ENCODE assay signal across 18 cellular contexts in genomic region chr16:26442333-26442732, GRCh38.
"Had no signal": no experiment of that assay in that cellular context is flagged by ENCODE, and none has a peak within 500 bp of the region (broad histone marks: within the 10 kb centered on the region; RNA-seq: fewer than 3 reads in every experiment).

No MANE protein-coding gene starts in this region.

- H3K27me3 ChIP-seq: neural progenitor cell, right atrium auricular region, stomach, thyroid gland had no signal

- H2AFZ ChIP-seq: neural progenitor cell had no signal

- ATAC-seq: effector memory CD8-positive, alpha-beta T cell; left colon; lower lobe of right lung; naive thymus-derived CD4-positive, alpha-beta T cell; sciatic nerve; stimulated activated effector memory CD8-positive, alpha-beta T cell treated with anti-CD3 and anti-CD28 coated beads, Interleukin-12 subunit alpha, Interleukin-12 subunit beta, amount 100 ng/mL, for 72 hours had no signal

- H3K9me3 ChIP-seq: lower lobe of right lung, prostate gland, right atrium auricular region, thyroid gland had no signal

- H3K9ac ChIP-seq: neural progenitor cell had no signal

- H3K4me2 ChIP-seq: neural progenitor cell had no signal

- H3K4me1 ChIP-seq: lower lobe of right lung, prostate gland, right atrium auricular region, stomach, thyroid gland had no signal

- H3K27ac ChIP-seq: lower lobe of right lung, neural progenitor cell, prostate gland, right atrium auricular region, stomach, thyroid gland had no signal

- DNase-seq: cortex of kidney; effector memory CD8-positive, alpha-beta T cell; kidney glomerular epithelial cell; left colon; left ventricle myocardium superior; lower lobe of right lung; midbrain; naive thymus-derived CD4-positive, alpha-beta T cell; stimulated activated CD4-positive, alpha-beta T cell treated with anti-CD3 and anti-CD28 coated beads, Interleukin-2, amount 100 ng/mL, for 24 hours; stimulated activated CD4-positive, alpha-beta T cell treated with anti-CD3 and anti-CD28 coated beads, Interleukin-4, amount 100 ng/mL, for 24 hours; stimulated activated naive CD4-positive, alpha-beta T cell treated with Interleukin-2 at 50 U/mL for 16 hours; stomach; thyroid gland had no signal

- H3K4me3 ChIP-seq: lower lobe of right lung, neural progenitor cell, prostate gland, right atrium auricular region, stomach, thyroid gland had no signal

- H3K36me3 ChIP-seq: lower lobe of right lung, neural progenitor cell, prostate gland, right atrium auricular region, stomach, thyroid gland had no signal
